In the genomic region with DNA sequence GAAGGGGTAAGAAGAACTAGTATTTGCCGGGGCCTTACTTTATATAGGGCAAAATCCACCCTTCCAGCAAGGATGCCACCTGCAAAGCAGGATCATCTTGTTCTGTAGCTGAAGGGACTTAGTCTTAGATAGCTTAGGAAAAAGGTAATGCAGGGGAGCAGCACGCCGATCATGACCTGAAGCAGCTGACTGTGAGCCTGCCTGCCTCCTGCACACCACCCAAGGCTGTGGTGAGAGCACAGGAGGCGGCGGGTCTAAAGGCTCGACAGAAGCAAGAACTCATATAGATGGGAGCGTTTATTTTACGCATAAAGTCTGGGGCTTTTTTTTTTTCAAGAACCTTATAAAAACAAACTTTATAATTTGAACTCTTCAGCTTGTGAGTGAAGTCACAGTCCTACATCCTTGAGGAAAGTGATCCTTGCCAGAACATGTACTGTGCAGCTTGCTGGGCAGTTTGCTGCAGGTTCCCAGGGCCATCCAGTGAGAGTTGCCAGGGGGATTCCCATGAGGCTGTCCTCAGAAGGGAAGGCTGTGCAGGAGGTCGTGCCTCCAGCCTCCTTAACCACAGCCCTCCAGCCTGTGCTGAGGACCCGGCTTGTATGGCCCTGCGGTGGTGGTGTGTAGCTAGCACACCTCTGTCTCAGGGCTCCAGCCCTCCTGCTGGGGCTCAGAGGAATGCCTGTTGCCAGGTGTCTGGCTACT, we compare ENCODE assay signal across 15 cellular contexts.
DNase-seq lines count a peak whose midpoint lies in the region; FAIRE-seq and TF ChIP-seq lines count a peak whose summit lies in the region.
"Had no signal": no experiment of that assay in that cellular context is flagged by ENCODE, and none has a peak within 500 bp of the region (broad histone marks: within the 10 kb centered on the region; RNA-seq: fewer than 3 reads in every experiment).

No MANE protein-coding gene starts in this region.

- intact Hi-C loops in CD4-positive, alpha-beta memory T cell (cut with micrococcal nuclease): no loop called here

- H3K4me3 ChIP-seq in parathyroid adenoma (ENCODE audit: low read depth, low read length): no peak overlapping the region
- no peak overlapping the region for H3K4me3 ChIP-seq in CD4-positive, alpha-beta memory T cell (ENCODE audit: low read length in 2 of 2)
- H3K4me3 ChIP-seq: pancreas had no signal

- POLR2A ChIA-PET in CD4-positive, alpha-beta memory T cell (lab: Charles Lee; ENCODE audit: partially characterized antibody): no interaction called here
- POLR2A ChIA-PET in RWPE1 (lab: Yijun Ruan, JAX; ENCODE audit: low non-redundant PET): no interaction called here

- H3K4me2 ChIP-seq in parathyroid adenoma (ENCODE audit: low read length): no peak overlapping the region

- no peaks in the 10 kb centered on the region for H3K36me3 ChIP-seq in parathyroid adenoma (ENCODE audit: control insufficient read depth, insufficient read depth, low read length)
- no peaks in the 10 kb centered on the region for H3K36me3 ChIP-seq in CD4-positive, alpha-beta memory T cell (ENCODE audit: insufficient read depth, low read length)
- H3K36me3 ChIP-seq: pancreas had no signal

- peaks cover 25 to 33% (median 28%) of the 10 kb centered on the region in 4 donors for H3K4me1 Mint-ChIP-seq in CD4-positive, alpha-beta memory T cell

- no peak overlapping the region for H3K27ac Mint-ChIP-seq in CD4-positive, alpha-beta memory T cell
- H3K27ac Mint-ChIP-seq: B cell had no signal

- H3K4me1 ChIP-seq in parathyroid adenoma: peaks cover 79% of the 10 kb centered on the region
- peaks cover 9% of the 10 kb centered on the region for H3K4me1 ChIP-seq in CD4-positive, alpha-beta memory T cell (ENCODE audit: insufficient read depth, low read length)

- TF ChIP-seq POLR2A in GM12892 (IDR thresholded peaks at IDR 0.05; ENCODE audit: low read depth, low read length): no peak

- H3K27me3 ChIP-seq in parathyroid adenoma (ENCODE audit: control insufficient read depth, insufficient read depth, low read length): no peaks in the 10 kb centered on the region
- no peaks in the 10 kb centered on the region for H3K27me3 ChIP-seq in CD4-positive, alpha-beta memory T cell (ENCODE audit: insufficient read depth, low read length)
- H3K27me3 ChIP-seq: pancreas had no signal

- DNase-seq in RPMI7951 (ENCODE audit: low read depth) (peak; percentile 39), fibroblast of gingiva (ENCODE audit: low read depth) (peak; percentile 42), GM12892 (ENCODE audit: insufficient read length) (no peak), NCI-H146 treated with DMSO at 0.1 percent for 48 hours (lab: John Stamatoyannopoulos, UW; ENCODE audit: unreplicated experiment) (no peak), RWPE1 (ENCODE audit: low spot score) (no peak)
- DNase-seq in CD4-positive, alpha-beta memory T cell: no peak
- DNase-seq: activated CD4-positive, alpha-beta T cell treated with anti-CD3 and anti-CD28 coated beads for 4 hours; NCI-H2227 treated with DMSO at 0.1 percent for 48 hours; stimulated activated CD4-positive, alpha-beta T cell treated with anti-CD3 and anti-CD28 coated beads, Interleukin-4, amount 100 ng/mL, for 24 hours; stimulated activated naive CD4-positive, alpha-beta T cell; T-cell had no signal

- CTCF ChIA-PET in CD4-positive, alpha-beta memory T cell (lab: Charles Lee; ENCODE audit: partially characterized antibody): interaction anchor here (1.2 kb wide), 2 partner anchors 34 to 112 kb away, joined by 3 read pairs; no protein-coding TSS in a partner anchor
- CTCF ChIA-PET in RWPE1 (lab: Yijun Ruan, JAX): no interaction called here

- peaks cover 2 to 19% of the 10 kb centered on the region in 2 donors for H3K36me3 Mint-ChIP-seq in CD4-positive, alpha-beta memory T cell

- H3K9me3 ChIP-seq in parathyroid adenoma (ENCODE audit: control insufficient read depth, low read length): no peaks in the 10 kb centered on the region
- H3K9me3 ChIP-seq in CD4-positive, alpha-beta memory T cell (ENCODE audit: control insufficient read depth in 1 of 2, low read length in 2 of 2): no peaks in the 10 kb centered on the region
- H3K9me3 ChIP-seq: pancreas had no signal

- H3K4me3 Mint-ChIP-seq in CD4-positive, alpha-beta memory T cell: no peak overlapping the region
- H3K4me3 Mint-ChIP-seq: B cell, T-cell had no signal

- H2AFZ ChIP-seq in parathyroid adenoma: no peak overlapping the region

- no peaks in the 10 kb centered on the region for H3K27me3 Mint-ChIP-seq in CD4-positive, alpha-beta memory T cell
- H3K27me3 Mint-ChIP-seq: T-cell had no signal

- H3K79me2 ChIP-seq in parathyroid adenoma: peaks cover 8% of the 10 kb centered on the region

- no peaks in the 10 kb centered on the region for H3K9me3 Mint-ChIP-seq in CD4-positive, alpha-beta memory T cell
- H3K9me3 Mint-ChIP-seq: T-cell had no signal

- FAIRE-seq in GM12892 (lab: Jason Lieb, UNC): no peak
- FAIRE-seq: pancreas had no signal

- TF ChIP-seq CTCF in C4-2B (conservative IDR thresholded peaks at IDR 0.05): no peak
- no peak for TF ChIP-seq CTCF in parathyroid adenoma (IDR thresholded peaks at IDR 0.05)
- TF ChIP-seq CTCF in RWPE1 (conservative IDR thresholded peaks at IDR 0.05; ENCODE audit: low read depth): no peak

- H3K27ac ChIP-seq in C4-2B: peak overlapping the region; percentile 80
- H3K27ac ChIP-seq in parathyroid adenoma: peak overlapping the region; percentile 91
- H3K27ac ChIP-seq in CD4-positive, alpha-beta memory T cell (ENCODE audit: low read depth, low read length): no peak overlapping the region
- no peak overlapping the region for H3K27ac ChIP-seq in RWPE1

- H3K9ac ChIP-seq in parathyroid adenoma: no peak overlapping the region

Comparison
In these comparisons a context has a peak if more than half of its experiments do, and no peak if none do; other contexts are left out.
1. H3K27ac ChIP-seq: peak in C4-2B (single experiment) and parathyroid adenoma (single experiment); none in CD4-positive, alpha-beta memory T cell (single experiment) and RWPE1 (single experiment).
2. DNase-seq: peak in RPMI7951 (single experiment) and fibroblast of gingiva (single experiment); none in GM12892 (single experiment), CD4-positive, alpha-beta memory T cell (0 of 5), NCI-H146 treated with DMSO at 0.1 percent for 48 hours (single experiment) and RWPE1 (single experiment).